In genomic region chr19:35945121-35945792, GRCh38 we compare ENCODE assay signal across 18 cellular contexts. TPM values are rescaled to one million over a fixed set of nuclear protein-coding genes. Genes with fewer than 3 reads are reported as not detected.
"Had no signal": no experiment of that assay in that cellular context is flagged by ENCODE, and none has a peak within 500 bp of the region (broad histone marks: within the 10 kb centered on the region; RNA-seq: fewer than 3 reads in every experiment).

No MANE protein-coding gene starts in this region.

- H3K27ac ChIP-seq: ascending aorta, breast epithelium, dorsolateral prefrontal cortex, ovary, stomach, testis, WERI-Rb-1 had no signal

- H3K36me3 ChIP-seq: ovary had no signal

- DNase-seq: activated CD4-positive, alpha-beta memory T cell treated with anti-CD3 and anti-CD28 coated beads for 36 hours; activated T-cell treated with anti-CD3 and anti-CD28 coated beads, Interleukin-2, amount 50 U/mL, for 72 hours; dorsolateral prefrontal cortex; endodermal cell; islet precursor cell; mammary epithelial cell; ovary; stomach; testis; WERI-Rb-1 had no signal

- H3K9me3 Mint-ChIP-seq: activated CD4-positive, alpha-beta memory T cell treated with anti-CD3 and anti-CD28 coated beads for 36 hours; activated T-cell treated with anti-CD3 and anti-CD28 coated beads, Interleukin-2, amount 50 U/mL, for 72 hours; endodermal cell; nephron; T-helper 1 cell treated with Interleukin-12 subunit alpha and Interleukin-12 subunit beta and Interleukin-4 antibody, amounts not matched to agents 30 μg/mL and 1 μg/mL, for 36 hours had no signal

- H3K27me3 Mint-ChIP-seq: activated CD4-positive, alpha-beta memory T cell treated with anti-CD3 and anti-CD28 coated beads for 36 hours had no signal

- H3K27ac Mint-ChIP-seq: activated CD4-positive, alpha-beta memory T cell treated with anti-CD3 and anti-CD28 coated beads for 36 hours; activated T-cell treated with anti-CD3 and anti-CD28 coated beads, Interleukin-2, amount 50 U/mL, for 72 hours; endodermal cell; nephron; T-helper 1 cell treated with Interleukin-12 subunit alpha and Interleukin-12 subunit beta and Interleukin-4 antibody, amounts not matched to agents 30 μg/mL and 1 μg/mL, for 36 hours had no signal

- H3K4me1 ChIP-seq: ascending aorta, breast epithelium, stomach, testis had no signal

- H3K36me3 Mint-ChIP-seq: activated CD4-positive, alpha-beta memory T cell treated with anti-CD3 and anti-CD28 coated beads for 36 hours had no signal

- ATAC-seq: activated T-cell treated with anti-CD3 and anti-CD28 coated beads, Interleukin-2, amount 50 U/mL, for 72 hours; left lobe of liver; mucosa of descending colon; sciatic nerve had no signal

- H3K4me3 ChIP-seq: ascending aorta, breast epithelium, dorsolateral prefrontal cortex, mucosa of descending colon, ovary, stomach had no signal

- H3K27me3 ChIP-seq: ascending aorta, breast epithelium, dorsolateral prefrontal cortex, ovary, stomach, testis had no signal

- H3K4me3 Mint-ChIP-seq: activated CD4-positive, alpha-beta memory T cell treated with anti-CD3 and anti-CD28 coated beads for 36 hours; activated T-cell treated with anti-CD3 and anti-CD28 coated beads, Interleukin-2, amount 50 U/mL, for 72 hours; endodermal cell; nephron; T-helper 1 cell treated with Interleukin-12 subunit alpha and Interleukin-12 subunit beta and Interleukin-4 antibody, amounts not matched to agents 30 μg/mL and 1 μg/mL, for 36 hours had no signal

- H3K9me3 ChIP-seq: ascending aorta, breast epithelium, mucosa of descending colon, ovary, stomach, testis had no signal

RNA-seq across cellular contexts. Expression of gene TYROBP, which starts 37.2 kb away (rescaled TPM):
- total RNA-seq: activated CD4-positive, alpha-beta memory T cell treated with anti-CD3 and anti-CD28 coated beads for 36 hours; endodermal cell; mammary epithelial cell; pulmonary artery endothelial cell had no signal
- polyA plus RNA-seq: mammary epithelial cell had no signal

RNA-seq across cellular contexts. Expression of gene HCST, which starts 42.9 kb away (rescaled TPM):
- total RNA-seq: ascending aorta, pulmonary artery endothelial cell had no signal
